In genomic region chr12:75701859-75702258, GRCh38 we compare ENCODE assay signal across 1 cellular context.
TF ChIP-seq lines count a peak whose summit lies in the region.

No MANE protein-coding gene starts in this region.

TF ChIP-seq in IMR-90, 13 proteins besides CTCF, POLR2A, EP300 and RAD21:
- no peak for TF ChIP-seq CEBPB (IDR thresholded peaks at IDR 0.05; ENCODE audit: low read depth, low read length)
- no peak for TF ChIP-seq FOS (IDR thresholded peaks at IDR 0.05; ENCODE audit: low read depth, low read length)
- TF ChIP-seq, protein P1, sequence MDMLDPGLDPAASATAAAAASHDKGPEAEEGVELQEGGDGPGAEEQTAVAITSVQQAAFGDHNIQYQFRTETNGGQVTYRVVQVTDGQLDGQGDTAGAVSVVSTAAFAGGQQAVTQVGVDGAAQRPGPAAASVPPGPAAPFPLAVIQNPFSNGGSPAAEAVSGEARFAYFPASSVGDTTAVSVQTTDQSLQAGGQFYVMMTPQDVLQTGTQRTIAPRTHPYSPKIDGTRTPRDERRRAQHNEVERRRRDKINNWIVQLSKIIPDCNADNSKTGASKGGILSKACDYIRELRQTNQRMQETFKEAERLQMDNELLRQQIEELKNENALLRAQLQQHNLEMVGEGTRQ (IDR thresholded peaks at IDR 0.05; ENCODE audit: low read depth, low read length): no peak
- TF ChIP-seq, protein P2, sequence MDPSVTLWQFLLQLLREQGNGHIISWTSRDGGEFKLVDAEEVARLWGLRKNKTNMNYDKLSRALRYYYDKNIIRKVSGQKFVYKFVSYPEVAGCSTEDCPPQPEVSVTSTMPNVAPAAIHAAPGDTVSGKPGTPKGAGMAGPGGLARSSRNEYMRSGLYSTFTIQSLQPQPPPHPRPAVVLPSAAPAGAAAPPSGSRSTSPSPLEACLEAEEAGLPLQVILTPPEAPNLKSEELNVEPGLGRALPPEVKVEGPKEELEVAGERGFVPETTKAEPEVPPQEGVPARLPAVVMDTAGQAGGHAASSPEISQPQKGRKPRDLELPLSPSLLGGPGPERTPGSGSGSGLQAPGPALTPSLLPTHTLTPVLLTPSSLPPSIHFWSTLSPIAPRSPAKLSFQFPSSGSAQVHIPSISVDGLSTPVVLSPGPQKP (IDR thresholded peaks at IDR 0.05; ENCODE audit: borderline replicate concordance, low read depth, low read length): no peak
- TF ChIP-seq MXI1 (IDR thresholded peaks at IDR 0.05; ENCODE audit: borderline replicate concordance, low read depth, low read length): no peak
- TF ChIP-seq SMC3 (IDR thresholded peaks at IDR 0.05; ENCODE audit: low read depth, low read length): no peak
- TF ChIP-seq RFX5 (IDR thresholded peaks at IDR 0.05; ENCODE audit: low read depth, low read length): no peak
- no peak for TF ChIP-seq CHD1 (IDR thresholded peaks at IDR 0.05; ENCODE audit: low read depth, low read length)
- no peak for TF ChIP-seq NFE2L2 (IDR thresholded peaks at IDR 0.05; ENCODE audit: low read depth, low read length)
- TF ChIP-seq RCOR1 (IDR thresholded peaks at IDR 0.05; ENCODE audit: insufficient replicate concordance, low read length): no peak
- TF ChIP-seq MAFK (IDR thresholded peaks at IDR 0.05; ENCODE audit: low read depth, low read length): no peak
- no peak for TF ChIP-seq MAZ (IDR thresholded peaks at IDR 0.05; ENCODE audit: borderline replicate concordance, low read depth, low read length)
- TF ChIP-seq BHLHE40 (IDR thresholded peaks at IDR 0.05; ENCODE audit: low read depth, low read length): no peak
